ENCODE assay signal across 10 cellular contexts in genomic region chr4:1194028-1194900, GRCh38. TPM values are rescaled to one million over a fixed set of nuclear protein-coding genes. Genes with fewer than 3 reads are reported as not detected.
DNase-seq lines count a peak whose midpoint lies in the region; ATAC-seq and TF ChIP-seq lines count a peak whose summit lies in the region.
"Had no signal": no experiment of that assay in that cellular context is flagged by ENCODE, and none has a peak within 500 bp of the region (broad histone marks: within the 10 kb centered on the region; RNA-seq: fewer than 3 reads in every experiment).

No MANE protein-coding gene starts in this region.

- no peak overlapping the region for H3K27ac Mint-ChIP-seq in natural killer cell treated with Interleukin-12 subunit alpha and Interleukin-12 subunit beta and Interleukin-15 and Interleukin-18, amount 100 ng/mL, for 72 hours
- H3K27ac Mint-ChIP-seq: activated T-cell treated with anti-CD3 and anti-CD28 coated beads, Interleukin-2, amount 50 U/mL, for 24 hours had no signal

- H3K27ac ChIP-seq in ACC112 (ENCODE audit: low read depth, low read length), result no peak overlapping the region
- H3K27ac ChIP-seq in esophagus muscularis mucosa (replicated peaks in 1 of 4), result peak overlapping the region; percentile 74 to 89 (median 84)

- H3K36me3 ChIP-seq in ACC112 (ENCODE audit: insufficient read depth, low read length) (peaks cover 7% of the 10 kb centered on the region; the same call in 1 of the 2 replicates), esophagus muscularis mucosa (no peaks in the 10 kb centered on the region)

- TF ChIP-seq EP300 in esophagus muscularis mucosa (IDR thresholded peaks at IDR 0.05), result no peak

- H3K9me3 Mint-ChIP-seq in natural killer cell treated with Interleukin-12 subunit alpha and Interleukin-12 subunit beta and Interleukin-15 and Interleukin-18, amount 100 ng/mL, for 72 hours, result no peaks in the 10 kb centered on the region
- H3K9me3 Mint-ChIP-seq: activated T-cell treated with anti-CD3 and anti-CD28 coated beads, Interleukin-2, amount 50 U/mL, for 24 hours had no signal

- H3K4me1 ChIP-seq in ACC112 (ENCODE audit: control insufficient read depth, insufficient read depth, low read length, unreplicated experiment), result peaks cover 29% of the 10 kb centered on the region
- H3K4me1 ChIP-seq in esophagus muscularis mucosa, result peaks cover 35 to 53% (median 46%) of the 10 kb centered on the region in 4 donors

- WGBS in esophagus muscularis mucosa, result 55% methylated on average over 37 of the region's 52 CpGs

- peaks cover 23 to 32% of the 10 kb centered on the region in 2 donors for H3K4me1 Mint-ChIP-seq in natural killer cell treated with Interleukin-12 subunit alpha and Interleukin-12 subunit beta and Interleukin-15 and Interleukin-18, amount 100 ng/mL, for 72 hours (ENCODE audit: low read depth in 2 of 2)

- H3K9me3 ChIP-seq in esophagus muscularis mucosa, result no peaks in the 10 kb centered on the region

- DNase-seq in NCI-H1092 treated with DMSO at 0.1 percent for 48 hours (lab: John Stamatoyannopoulos, UW) (peak; percentile 16), esophagus muscularis mucosa (ENCODE audit: extremely low spot score) (no peak), erythroblast (lab: John Stamatoyannopoulos, UW) (no peak), kidney tubule cell (ENCODE audit: low spot score) (no peak), superior temporal gyrus (ENCODE audit: extremely low spot score) (no peak)
- DNase-seq in natural killer cell treated with Interleukin-12 subunit alpha and Interleukin-12 subunit beta and Interleukin-15 and Interleukin-18, amount 100 ng/mL, for 72 hours (ENCODE audit: low spot score), result peak; percentile 49
- DNase-seq: activated T-cell treated with anti-CD3 and anti-CD28 coated beads, Interleukin-2, amount 50 U/mL, for 24 hours; NCI-H524 treated with DMSO at 0.1 percent for 48 hours had no signal

- peak in 1 of 3 experiments; percentile 17 for TF ChIP-seq CTCF in esophagus muscularis mucosa (IDR thresholded peaks at IDR 0.05)

- H2AFZ ChIP-seq in ACC112 (ENCODE audit: low read length, unreplicated experiment), result no peak overlapping the region

- no peak overlapping the region for H3K4me3 Mint-ChIP-seq in natural killer cell treated with Interleukin-12 subunit alpha and Interleukin-12 subunit beta and Interleukin-15 and Interleukin-18, amount 100 ng/mL, for 72 hours
- H3K4me3 Mint-ChIP-seq: activated T-cell treated with anti-CD3 and anti-CD28 coated beads, Interleukin-2, amount 50 U/mL, for 24 hours had no signal

- no peaks in the 10 kb centered on the region for H3K79me2 ChIP-seq in ACC112 (ENCODE audit: control insufficient read depth, insufficient read depth, low read length, unreplicated experiment)

- H3K27me3 Mint-ChIP-seq in natural killer cell treated with Interleukin-12 subunit alpha and Interleukin-12 subunit beta and Interleukin-15 and Interleukin-18, amount 100 ng/mL, for 72 hours, result no peaks in the 10 kb centered on the region
- H3K27me3 Mint-ChIP-seq: activated T-cell treated with anti-CD3 and anti-CD28 coated beads, Interleukin-2, amount 50 U/mL, for 24 hours had no signal

- H3K4me3 ChIP-seq in ACC112 (ENCODE audit: low read depth, low read length) (peak overlapping the region; percentile 31; the same call in 1 of the 2 replicates), esophagus muscularis mucosa (peak overlapping the region; percentile 24 to 44 (median 32))

- H3K36me3 Mint-ChIP-seq in natural killer cell treated with Interleukin-12 subunit alpha and Interleukin-12 subunit beta and Interleukin-15 and Interleukin-18, amount 100 ng/mL, for 72 hours, result no peaks in the 10 kb centered on the region

- H3K27me3 ChIP-seq in ACC112 (ENCODE audit: insufficient read depth, low read length) (no peaks in the 10 kb centered on the region), esophagus muscularis mucosa (no peaks in the 10 kb centered on the region)

- TF ChIP-seq POLR2A in esophagus muscularis mucosa (IDR thresholded peaks at IDR 0.05; ENCODE audit: low read depth), result no peak
- no peak for TF ChIP-seq POLR2A in erythroblast (IDR thresholded peaks at IDR 0.05; ENCODE audit: low read length)

- intact Hi-C loops in esophagus muscularis mucosa (cut with DNase I), result no loop called here

- peak in 1 of 2 donors; percentile 14 for ATAC-seq in natural killer cell treated with Interleukin-12 subunit alpha and Interleukin-12 subunit beta and Interleukin-15 and Interleukin-18, amount 100 ng/mL, for 72 hours
- ATAC-seq in HG03175 (IDR thresholded peaks at IDR 0.05; ENCODE audit: unreplicated experiment), result no peak

RNA-seq across cellular contexts. Expression of gene SPON2, which starts 21.9 kb away (rescaled TPM):
- total RNA-seq in esophagus muscularis mucosa, result 10 to 100 TPM; 21.3 to 72.9 (median 58.3) TPM
- total RNA-seq in natural killer cell treated with Interleukin-12 subunit alpha and Interleukin-12 subunit beta and Interleukin-15 and Interleukin-18, amount 100 ng/mL, for 72 hours, result 10 to 100 TPM in 1 of 2 donors, 1 to 10 TPM in 1; 1.5 to 13.6 TPM

RNA-seq across cellular contexts. Expression of gene CTBP1, which starts 54.7 kb away (rescaled TPM):
- 100 to 1,000 TPM; 110 to 245 (median 172) TPM for total RNA-seq in esophagus muscularis mucosa
- 100 to 1,000 TPM; 109 to 245 TPM for total RNA-seq in natural killer cell treated with Interleukin-12 subunit alpha and Interleukin-12 subunit beta and Interleukin-15 and Interleukin-18, amount 100 ng/mL, for 72 hours

Comparison
In these comparisons a context has a peak if more than half of its experiments do, and no peak if none do; other contexts are left out.
1. DNase-seq: peak in NCI-H1092 treated with DMSO at 0.1 percent for 48 hours (single experiment) and natural killer cell treated with Interleukin-12 subunit alpha and Interleukin-12 subunit beta and Interleukin-15 and Interleukin-18, amount 100 ng/mL, for 72 hours (single experiment); none in esophagus muscularis mucosa (single experiment), erythroblast (0 of 2), kidney tubule cell (single experiment) and superior temporal gyrus (single experiment).